Comparison of ENCODE assay signal across 22 cellular contexts in the genomic region with DNA sequence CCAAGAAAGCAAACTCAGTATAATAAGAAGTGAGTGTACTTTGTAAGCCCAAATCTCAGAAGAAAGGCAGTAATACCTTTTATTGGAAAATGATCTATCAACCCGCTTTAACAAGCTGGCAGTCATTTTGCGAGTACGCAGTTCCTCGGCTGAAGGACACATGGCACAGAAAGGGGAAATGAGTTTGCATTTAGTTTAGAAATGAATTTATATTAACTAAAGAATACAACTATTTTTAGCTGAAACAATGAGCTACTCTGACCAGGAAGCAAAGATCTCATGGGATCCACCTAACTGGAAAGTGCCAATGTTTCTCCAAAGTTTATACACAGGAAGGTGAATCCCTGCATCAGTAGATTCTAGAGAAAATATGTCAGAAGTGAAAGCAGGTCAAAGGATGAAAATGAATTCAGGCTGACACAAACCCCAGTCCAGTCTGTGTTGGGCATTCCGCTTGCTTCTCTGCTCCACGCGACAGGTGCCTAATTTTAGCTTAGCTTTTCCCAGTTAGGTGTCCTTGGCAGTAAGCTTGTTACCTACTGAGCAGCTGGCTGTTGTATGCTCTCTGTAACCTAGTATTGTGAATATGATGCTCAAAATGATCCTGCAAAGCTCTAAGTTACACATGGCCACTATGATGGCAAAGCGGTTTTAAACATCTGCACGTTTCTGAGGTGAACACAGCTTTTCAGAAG.
A peak's percentile ranks its signal among the peaks of the same experiment; 100 is the strongest.
DNase-seq lines count a peak whose midpoint lies in the region; ATAC-seq and TF ChIP-seq lines count a peak whose summit lies in the region.
"Had no signal": no experiment of that assay in that cellular context is flagged by ENCODE, and none has a peak within 500 bp of the region (broad histone marks: within the 10 kb centered on the region; RNA-seq: fewer than 3 reads in every experiment).

No MANE protein-coding gene starts in this region.

- intact Hi-C loops in MCF 10A (cut with micrococcal nuclease): no loop called here
- intact Hi-C loops in breast epithelium (cut with DNase I; ENCODE audit: low total_unique reads): no loop called here

- DNase-seq in MCF 10A (ENCODE audit: unreplicated experiment) (no peak), breast epithelium (ENCODE audit: low spot score in 2 of 2) (no peak), endothelial cell (ENCODE audit: low spot score) (no peak), inferior parietal cortex (ENCODE audit: extremely low spot score) (no peak), AG08396 (ENCODE audit: low spot score) (no peak), SHP77 (lab: John Stamatoyannopoulos, UW) (no peak)
- peak; percentile 35 for DNase-seq in stimulated activated naive B cell treated with anti-CD40 and anti-IgM and Interleukin-4, amounts not matched to agents 10 μg/mL and 1 μg/mL and 100 μg/mL, for 72 hours
- DNase-seq: activated CD4-positive, alpha-beta T cell treated with anti-CD3 and anti-CD28 coated beads for 4 hours; central memory CD4-positive, alpha-beta T cell; DMS 273 treated with DMSO at 0.1 percent for 48 hours; effector memory CD8-positive, alpha-beta T cell; GDM1; immature natural killer cell; naive thymus-derived CD8-positive, alpha-beta T cell; NCI-H1048; NCI-H2029; posterior cingulate gyrus; stimulated activated CD4-positive, alpha-beta T cell treated with anti-CD3 and anti-CD28 coated beads, Interleukin-4, amount 100 ng/mL, for 4 hours; uterus had no signal

- no peaks in the 10 kb centered on the region for H3K4me1 Mint-ChIP-seq in MCF 10A (ENCODE audit: insufficient read depth, unreplicated experiment)
- peaks cover 5% of the 10 kb centered on the region for H3K4me1 Mint-ChIP-seq in endothelial cell (ENCODE audit: unreplicated experiment)
- peaks cover 40 to 55% of the 10 kb centered on the region in 2 donors for H3K4me1 Mint-ChIP-seq in stimulated activated naive B cell treated with anti-CD40 and anti-IgM and Interleukin-4, amounts not matched to agents 10 μg/mL and 1 μg/mL and 100 μg/mL, for 72 hours

- H3K4me3 Mint-ChIP-seq in MCF 10A (ENCODE audit: unreplicated experiment): no peak overlapping the region
- no peak overlapping the region for H3K4me3 Mint-ChIP-seq in endothelial cell (ENCODE audit: unreplicated experiment)
- H3K4me3 Mint-ChIP-seq in stimulated activated naive B cell treated with anti-CD40 and anti-IgM and Interleukin-4, amounts not matched to agents 10 μg/mL and 1 μg/mL and 100 μg/mL, for 72 hours: peak overlapping the region in 1 of 2 donors; percentile 41
- H3K4me3 Mint-ChIP-seq: effector memory CD8-positive, alpha-beta T cell; immature natural killer cell; naive thymus-derived CD8-positive, alpha-beta T cell had no signal

- peak overlapping the region; percentile 49 for H3K27ac Mint-ChIP-seq in MCF 10A (ENCODE audit: low read depth, unreplicated experiment)
- H3K27ac Mint-ChIP-seq in endothelial cell (ENCODE audit: unreplicated experiment): peak overlapping the region; percentile 30
- peak overlapping the region; percentile 75 for H3K27ac Mint-ChIP-seq in stimulated activated naive B cell treated with anti-CD40 and anti-IgM and Interleukin-4, amounts not matched to agents 10 μg/mL and 1 μg/mL and 100 μg/mL, for 72 hours

- peaks cover 74% of the 10 kb centered on the region for H3K36me3 Mint-ChIP-seq in MCF 10A (ENCODE audit: insufficient read depth, unreplicated experiment)
- peaks cover 69% of the 10 kb centered on the region for H3K36me3 Mint-ChIP-seq in endothelial cell (ENCODE audit: low read depth, unreplicated experiment)
- peaks cover 57 to 85% of the 10 kb centered on the region in 2 donors for H3K36me3 Mint-ChIP-seq in stimulated activated naive B cell treated with anti-CD40 and anti-IgM and Interleukin-4, amounts not matched to agents 10 μg/mL and 1 μg/mL and 100 μg/mL, for 72 hours

- peak; percentile 72 for ATAC-seq in stimulated activated naive B cell treated with anti-CD40 and anti-IgM and Interleukin-4, amounts not matched to agents 10 μg/mL and 1 μg/mL and 100 μg/mL, for 72 hours (replicated peaks)
- ATAC-seq: effector memory CD8-positive, alpha-beta T cell; naive thymus-derived CD8-positive, alpha-beta T cell had no signal

- BruUV-seq in MCF 10A (replicated peaks; lab: Mats Ljungman, UMichigan): no TSS peak

- no peaks in the 10 kb centered on the region for H3K9me3 ChIP-seq in breast epithelium
- H3K9me3 ChIP-seq in HEK293 (ENCODE audit: control insufficient read depth, insufficient read depth, low read depth, low read length): no peaks in the 10 kb centered on the region
- H3K9me3 ChIP-seq: uterus had no signal

- no peaks in the 10 kb centered on the region for H3K36me3 ChIP-seq in breast epithelium
- peaks cover 22 to 97% of the 10 kb centered on the region in 2 experiments; a peak in 2 of 3 replicates for H3K36me3 ChIP-seq in HEK293 (ENCODE audit: control insufficient read depth in 2 of 2, insufficient read depth in 1 of 2, low read length in 2 of 2)
- H3K36me3 ChIP-seq: uterus had no signal

- H3K27me3 Mint-ChIP-seq in MCF 10A (ENCODE audit: insufficient read depth, unreplicated experiment): no peaks in the 10 kb centered on the region
- peaks cover 11% of the 10 kb centered on the region for H3K27me3 Mint-ChIP-seq in endothelial cell (ENCODE audit: unreplicated experiment)
- H3K27me3 Mint-ChIP-seq in stimulated activated naive B cell treated with anti-CD40 and anti-IgM and Interleukin-4, amounts not matched to agents 10 μg/mL and 1 μg/mL and 100 μg/mL, for 72 hours: no peaks in the 10 kb centered on the region
- H3K27me3 Mint-ChIP-seq: effector memory CD8-positive, alpha-beta T cell had no signal

- peak overlapping the region in 1 of 2 donors; percentile 26 for H3K27ac ChIP-seq in breast epithelium
- no peak overlapping the region for H3K27ac ChIP-seq in HEK293 (ENCODE audit: extremely low read depth, low read depth, low read length)
- H3K27ac ChIP-seq: C4-2B, skin epidermis, uterus had no signal

- no peak for TF ChIP-seq CTCF in MCF 10A (IDR thresholded peaks at IDR 0.05; ENCODE audit: unreplicated experiment)
- no peak for TF ChIP-seq CTCF in breast epithelium (IDR thresholded peaks at IDR 0.05)
- TF ChIP-seq CTCF in HEK293 (tag by site-specific recombination; IDR thresholded peaks at IDR 0.05): no peak
- TF ChIP-seq CTCF in endothelial cell (IDR thresholded peaks at IDR 0.05; ENCODE audit: unreplicated experiment): no peak

- no peaks in the 10 kb centered on the region for H3K27me3 ChIP-seq in breast epithelium
- H3K27me3 ChIP-seq: uterus had no signal

- H3K9me3 Mint-ChIP-seq in MCF 10A (ENCODE audit: unreplicated experiment) (no peaks in the 10 kb centered on the region), endothelial cell (ENCODE audit: unreplicated experiment) (no peaks in the 10 kb centered on the region)
- H3K9me3 Mint-ChIP-seq in stimulated activated naive B cell treated with anti-CD40 and anti-IgM and Interleukin-4, amounts not matched to agents 10 μg/mL and 1 μg/mL and 100 μg/mL, for 72 hours: no peaks in the 10 kb centered on the region
- H3K9me3 Mint-ChIP-seq: effector memory CD8-positive, alpha-beta T cell; immature natural killer cell; naive thymus-derived CD8-positive, alpha-beta T cell had no signal

- no peaks in the 10 kb centered on the region for H3K4me1 ChIP-seq in breast epithelium
- H3K4me1 ChIP-seq in HEK293 (ENCODE audit: control insufficient read depth, insufficient read depth, low read length): no peaks in the 10 kb centered on the region
- H3K4me1 ChIP-seq: uterus had no signal

- POLR2A ChIA-PET in MCF 10A (lab: Yijun Ruan, JAX): interaction anchor here (0.6 to 0.7 kb wide), 2 partner anchors 35 to 72 kb away, joined by 3 read pairs; no protein-coding TSS in a partner anchor
- POLR2A ChIA-PET in HEK293 (lab: Yijun Ruan, JAX): no interaction called here

- CTCF ChIA-PET in MCF 10A (lab: Yijun Ruan, JAX): no interaction called here
- CTCF ChIA-PET in HEK293 (lab: Yijun Ruan, JAX): interaction anchor here (0.7 to 0.9 kb wide), 2 partner anchors 9 to 46 kb away, joined by 3 to 6 read pairs; no protein-coding TSS in a partner anchor

- no peak for TF ChIP-seq POLR2A in breast epithelium (IDR thresholded peaks at IDR 0.05)

- H3K4me3 ChIP-seq in breast epithelium (no peak overlapping the region), HEK293 (ENCODE audit: low read depth, low read length) (no peak overlapping the region)
- H3K4me3 ChIP-seq: skin epidermis, uterus had no signal

TF ChIP-seq in HEK293, 187 proteins besides CTCF, POLR2A, EP300 and RAD21 (continues in another document):
- TF ChIP-seq SCRT1 (tag by site-specific recombination; IDR thresholded peaks at IDR 0.05; ENCODE audit: borderline replicate concordance): 0 out of 2 replicates have a peak, but pooled peaks have one; percentile 64
- TF ChIP-seq ZBTB1 (tag by site-specific recombination; IDR thresholded peaks at IDR 0.05): no peak
